24 cellular contexts compared by ENCODE assay signal in the genomic region with DNA sequence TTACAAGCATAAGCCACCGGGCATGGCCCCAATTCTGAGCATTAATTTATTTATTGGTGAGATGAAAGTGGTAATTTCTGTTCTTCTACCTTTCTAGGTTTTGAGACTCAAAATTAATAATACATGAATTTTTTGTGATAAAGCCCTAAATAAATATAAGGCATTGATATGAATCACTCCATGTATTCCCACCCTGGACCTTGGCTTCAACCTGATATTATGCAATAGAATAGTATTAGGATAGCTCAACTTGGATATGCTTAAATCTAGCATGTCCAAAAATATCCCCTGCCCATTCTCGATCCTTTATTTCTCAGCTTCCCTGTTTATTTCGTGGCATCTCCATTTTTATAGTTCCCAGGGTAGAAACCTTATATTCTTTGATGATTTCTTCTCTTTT. TPM values are rescaled to one million over a fixed set of nuclear protein-coding genes. Genes with fewer than 3 reads are reported as not detected.
DNase-seq lines count a peak whose midpoint lies in the region; ATAC-seq, FAIRE-seq and TF ChIP-seq lines count a peak whose summit lies in the region.
"Had no signal": no experiment of that assay in that cellular context is flagged by ENCODE, and none has a peak within 500 bp of the region (broad histone marks: within the 10 kb centered on the region; RNA-seq: fewer than 3 reads in every experiment).

No MANE protein-coding gene starts in this region.

- TF ChIP-seq POLR2A in HepG2 (IDR thresholded peaks at IDR 0.05; ENCODE audit: insufficient read depth in 1 of 2, low read depth in 2 of 2, low read length in 2 of 2) (no peak), prostate gland (IDR thresholded peaks at IDR 0.05) (no peak)

- in situ Hi-C loops in HepG2 (cut with HindIII; ENCODE audit: extremely low pct_ligation_motif_present, low pct_unique_long_range_greater_than_20kb), result no loop called here

- H3K4me3 Mint-ChIP-seq in activated naive CD4-positive, alpha-beta T cell treated with anti-CD3 and anti-CD28 coated beads, Interleukin-2, amount 50 U/mL, for 24 hours, result no peak overlapping the region
- no peak overlapping the region for H3K4me3 Mint-ChIP-seq in activated naive CD4-positive, alpha-beta T cell treated with anti-CD3 and anti-CD28 coated beads for 36 hours
- H3K4me3 Mint-ChIP-seq in central memory CD8-positive, alpha-beta T cell, result no peak overlapping the region
- H3K4me3 Mint-ChIP-seq: activated B cell treated with CpG ODN at 0.5 μM for 24 hours, B cell had no signal

- no peak overlapping the region for H3K4me2 ChIP-seq in HepG2 (ENCODE audit: low read depth, low read length)

- WGBS in HepG2 (ENCODE audit: low lambda C conversion rate), result 93% methylated on average over 3 of the region's 3 CpGs
- WGBS in prostate gland, result 53% methylated on average over 3 of the region's 3 CpGs

- H3K27me3 ChIP-seq in HepG2 (ENCODE audit: control insufficient read depth in 1 of 2, insufficient read depth in 2 of 2, low read length in 2 of 2), result no peaks in the 10 kb centered on the region; a peak in 1 of 5 replicates
- H3K27me3 ChIP-seq in prostate gland (replicated peaks; ENCODE audit: insufficient read depth), result no peaks in the 10 kb centered on the region
- H3K27me3 ChIP-seq: upper lobe of left lung had no signal

- TF ChIP-seq RAD21 in HepG2 (CRISPR knock-in tag; IDR thresholded peaks at IDR 0.05), result no peak

- H3K36me3 ChIP-seq in HepG2 (replicated peaks in 1 of 2; ENCODE audit: control insufficient read depth in 1 of 2, insufficient read depth in 2 of 2, low read length in 2 of 2), result peaks cover 2 to 10% of the 10 kb centered on the region in 2 experiments; a peak in 3 of 5 replicates
- no peaks in the 10 kb centered on the region for H3K36me3 ChIP-seq in prostate gland
- H3K36me3 ChIP-seq: upper lobe of left lung had no signal

- no peaks in the 10 kb centered on the region for H3K27me3 Mint-ChIP-seq in activated naive CD4-positive, alpha-beta T cell treated with anti-CD3 and anti-CD28 coated beads, Interleukin-2, amount 50 U/mL, for 24 hours
- H3K27me3 Mint-ChIP-seq in activated naive CD4-positive, alpha-beta T cell treated with anti-CD3 and anti-CD28 coated beads for 36 hours (ENCODE audit: low read depth), result no peaks in the 10 kb centered on the region
- no peaks in the 10 kb centered on the region for H3K27me3 Mint-ChIP-seq in central memory CD8-positive, alpha-beta T cell
- H3K27me3 Mint-ChIP-seq: activated B cell treated with CpG ODN at 0.5 μM for 24 hours; activated CD8-positive, alpha-beta T cell treated with anti-CD3 and anti-CD28 coated beads for 36 hours; B cell; effector memory CD8-positive, alpha-beta T cell; stimulated activated naive CD8-positive, alpha-beta T cell treated with anti-CD3 and anti-CD28 coated beads, Interleukin-15, amount 100 ng/mL, for 72 hours had no signal

- DNase-seq in activated naive CD4-positive, alpha-beta T cell treated with anti-CD3 and anti-CD28 coated beads for 36 hours, result no peak
- DNase-seq in central memory CD8-positive, alpha-beta T cell (ENCODE audit: low spot score in 2 of 2), result no peak
- DNase-seq in HepG2 (ENCODE audit: low spot score), result no peak
- DNase-seq in stromal cell of bone marrow (ENCODE audit: low read depth), result peak; percentile 27
- DNase-seq in prostate gland (ENCODE audit: low spot score), result no peak
- no peak for DNase-seq in activated effector memory CD4-positive, alpha-beta T cell treated with anti-CD3 and anti-CD28 coated beads, Interleukin-2, amount 50 U/mL, for 16 hours
- DNase-seq: 8988T; activated B cell treated with CpG ODN at 0.5 μM for 24 hours; activated CD8-positive, alpha-beta T cell treated with anti-CD3 and anti-CD28 coated beads for 36 hours; activated T-cell treated with anti-CD3 and anti-CD28 coated beads, Interleukin-2, amount 50 U/mL, for 4 hours; COR-L47; effector memory CD8-positive, alpha-beta T cell; NCI-H1105 treated with DMSO at 0.1 percent for 48 hours; NCI-H510A; stimulated activated CD4-positive, alpha-beta T cell treated with anti-CD3 and anti-CD28 coated beads, Interleukin-4, amount 100 ng/mL, for 1 hour; stimulated activated naive CD8-positive, alpha-beta T cell treated with anti-CD3 and anti-CD28 coated beads, Interleukin-15, amount 100 ng/mL, for 72 hours; T-helper 9 cell; upper lobe of left lung had no signal

- no peak for FAIRE-seq in HepG2 (lab: Jason Lieb, UNC)
- FAIRE-seq: colon, islet of Langerhans had no signal

- H3K9ac ChIP-seq in HepG2 (ENCODE audit: insufficient read depth, low read depth, low read length), result no peak overlapping the region

- TF ChIP-seq CTCF in HepG2 (CRISPR knock-in tag; IDR thresholded peaks at IDR 0.05), result no peak
- no peak for TF ChIP-seq CTCF in prostate gland (IDR thresholded peaks at IDR 0.05)

- H3K9me3 Mint-ChIP-seq in activated naive CD4-positive, alpha-beta T cell treated with anti-CD3 and anti-CD28 coated beads, Interleukin-2, amount 50 U/mL, for 24 hours, result no peaks in the 10 kb centered on the region
- H3K9me3 Mint-ChIP-seq in activated naive CD4-positive, alpha-beta T cell treated with anti-CD3 and anti-CD28 coated beads for 36 hours, result peaks cover 3% of the 10 kb centered on the region
- H3K9me3 Mint-ChIP-seq in central memory CD8-positive, alpha-beta T cell, result no peaks in the 10 kb centered on the region
- H3K9me3 Mint-ChIP-seq: activated B cell treated with CpG ODN at 0.5 μM for 24 hours; activated CD8-positive, alpha-beta T cell treated with anti-CD3 and anti-CD28 coated beads for 36 hours; activated naive CD4-positive, alpha-beta T cell treated with anti-CD3 and anti-CD28 coated beads, Interleukin-2, amount 50 U/mL, for 72 hours; activated T-cell treated with anti-CD3 and anti-CD28 coated beads, Interleukin-2, amount 50 U/mL, for 4 hours; effector memory CD8-positive, alpha-beta T cell; stimulated activated naive CD8-positive, alpha-beta T cell treated with anti-CD3 and anti-CD28 coated beads, Interleukin-15, amount 100 ng/mL, for 72 hours had no signal

- H3K4me1 Mint-ChIP-seq in activated naive CD4-positive, alpha-beta T cell treated with anti-CD3 and anti-CD28 coated beads, Interleukin-2, amount 50 U/mL, for 24 hours, result peaks cover 39% of the 10 kb centered on the region
- H3K4me1 Mint-ChIP-seq in activated naive CD4-positive, alpha-beta T cell treated with anti-CD3 and anti-CD28 coated beads for 36 hours (ENCODE audit: low read depth), result peaks cover 16% of the 10 kb centered on the region
- H3K4me1 Mint-ChIP-seq in central memory CD8-positive, alpha-beta T cell, result peaks cover 30% of the 10 kb centered on the region

- H3K4me3 ChIP-seq in HepG2 (replicated peaks in 1 of 3; ENCODE audit: insufficient read depth in 1 of 3, low read depth in 2 of 3, low read length in 3 of 3), result no peak overlapping the region
- H3K4me3 ChIP-seq in prostate gland, result no peak overlapping the region
- H3K4me3 ChIP-seq: upper lobe of left lung had no signal

- CTCF ChIA-PET in activated naive CD4-positive, alpha-beta T cell treated with anti-CD3 and anti-CD28 coated beads for 36 hours (lab: Charles Lee), result interaction anchor here (1.1 kb wide), 1 partner anchor 43 kb away, joined by 3 read pairs; no protein-coding TSS in a partner anchor
- CTCF ChIA-PET in HepG2 (lab: Yijun Ruan, JAX; ENCODE audit: low intra/inter-chr PET ratio, low total read pairs), result no interaction called here

- TF ChIP-seq EP300 in HepG2 (IDR thresholded peaks at IDR 0.05; ENCODE audit: low read depth in 2 of 2, low read length in 2 of 2) (no peak), HepG2 (CRISPR knock-in tag; IDR thresholded peaks at IDR 0.05; ENCODE audit: borderline replicate concordance) (no peak)

- H3K27ac Mint-ChIP-seq in activated naive CD4-positive, alpha-beta T cell treated with anti-CD3 and anti-CD28 coated beads, Interleukin-2, amount 50 U/mL, for 24 hours, result peak overlapping the region; percentile 10
- H3K27ac Mint-ChIP-seq in activated naive CD4-positive, alpha-beta T cell treated with anti-CD3 and anti-CD28 coated beads for 36 hours, result no peak overlapping the region
- H3K27ac Mint-ChIP-seq in central memory CD8-positive, alpha-beta T cell (ENCODE audit: low read depth), result peak overlapping the region; percentile 21
- H3K27ac Mint-ChIP-seq: activated B cell treated with CpG ODN at 0.5 μM for 24 hours; activated CD8-positive, alpha-beta T cell treated with anti-CD3 and anti-CD28 coated beads for 36 hours; B cell had no signal

- ATAC-seq in central memory CD8-positive, alpha-beta T cell (replicated peaks; ENCODE audit: extremely low read depth, poor library complexity, severe bottlenecking), result no peak
- ATAC-seq in HepG2, result no peak
- no peak for ATAC-seq in HG02642 (IDR thresholded peaks at IDR 0.05; ENCODE audit: poor library complexity, unreplicated experiment)
- ATAC-seq: activated CD8-positive, alpha-beta T cell treated with anti-CD3 and anti-CD28 coated beads for 36 hours; activated naive CD4-positive, alpha-beta T cell treated with anti-CD3 and anti-CD28 coated beads, Interleukin-2, amount 50 U/mL, for 72 hours; activated T-cell treated with anti-CD3 and anti-CD28 coated beads, Interleukin-2, amount 50 U/mL, for 4 hours; effector memory CD8-positive, alpha-beta T cell; stimulated activated naive CD8-positive, alpha-beta T cell treated with anti-CD3 and anti-CD28 coated beads, Interleukin-15, amount 100 ng/mL, for 72 hours had no signal

- peaks cover 3% of the 10 kb centered on the region for H3K79me2 ChIP-seq in HepG2 (ENCODE audit: insufficient read depth, low read length)

- BruUV-seq in HepG2 (replicated peaks; lab: Mats Ljungman, UMichigan), result no TSS peak

- intact Hi-C loops in activated naive CD4-positive, alpha-beta T cell treated with anti-CD3 and anti-CD28 coated beads for 36 hours (cut with micrococcal nuclease), result loop anchor here (5.0 kb wide), 2 partner anchors 500 to 690 kb away; a partner anchor contains a TSS
- intact Hi-C loops in HepG2 (cut with micrococcal nuclease; ENCODE audit: unreplicated experiment), result no loop called here
- intact Hi-C loops in prostate gland (cut with DNase I), result no loop called here

- H3K4me1 ChIP-seq in HepG2 (ENCODE audit: insufficient read depth, low read length) (peaks cover 24% of the 10 kb centered on the region), prostate gland (replicated peaks) (peaks cover 5% of the 10 kb centered on the region)

- no peak overlapping the region for H3K27ac ChIP-seq in HepG2 (ENCODE audit: extremely low read length, insufficient read depth, low read length)
- no peak overlapping the region for H3K27ac ChIP-seq in prostate gland
- H3K27ac ChIP-seq: upper lobe of left lung had no signal

- no peak overlapping the region for H2AFZ ChIP-seq in HepG2 (ENCODE audit: low read length)

- peaks cover 15% of the 10 kb centered on the region for H3K36me3 Mint-ChIP-seq in activated naive CD4-positive, alpha-beta T cell treated with anti-CD3 and anti-CD28 coated beads, Interleukin-2, amount 50 U/mL, for 24 hours
- H3K36me3 Mint-ChIP-seq in activated naive CD4-positive, alpha-beta T cell treated with anti-CD3 and anti-CD28 coated beads for 36 hours (ENCODE audit: low read depth), result peaks cover 22% of the 10 kb centered on the region
- peaks cover 20% of the 10 kb centered on the region for H3K36me3 Mint-ChIP-seq in central memory CD8-positive, alpha-beta T cell (ENCODE audit: insufficient read depth)

- H4K20me1 ChIP-seq in HepG2 (ENCODE audit: insufficient read depth, low read length), result no peaks in the 10 kb centered on the region

- H3K9me3 ChIP-seq in HepG2 (ENCODE audit: low read length) (no peaks in the 10 kb centered on the region), prostate gland (no peaks in the 10 kb centered on the region)
- H3K9me3 ChIP-seq: upper lobe of left lung had no signal

- POLR2A ChIA-PET in HepG2 (lab: Yijun Ruan, JAX), result no interaction called here

RNA-seq across cellular contexts. Expression of a gene that starts 2.5 kb away (rescaled TPM):
- total RNA-seq in activated naive CD4-positive, alpha-beta T cell treated with anti-CD3 and anti-CD28 coated beads for 36 hours, result 10 to 100 TPM; 15.6 to 16.8 TPM
- total RNA-seq in HepG2 (2016; rRNA removed; fragmentation: Illumina TruSeq; extraction: Trizol), result 13.1 and 28.0 TPM in 2 replicates
- 1.1 and 1.9 TPM in 2 replicates for total RNA-seq in HepG2 (2016; cell fraction: cytosol; rRNA removed; fragmentation: Illumina TruSeq; extraction: Trizol; ENCODE audit: low read depth)
- 12.5 and 27.4 TPM in 2 replicates for total RNA-seq in HepG2 (2016; cell fraction: insoluble cytoplasmic fraction; rRNA removed; fragmentation: Illumina TruSeq; extraction: Trizol)
- 4.2 and 4.7 TPM in 2 replicates for total RNA-seq in HepG2 (2016; cell fraction: membrane; rRNA removed; fragmentation: Illumina TruSeq; extraction: Trizol)
- total RNA-seq in HepG2 (2016; cell fraction: nucleus; rRNA removed; fragmentation: Illumina TruSeq; extraction: Trizol), result 15.4 and 17.3 TPM in 2 replicates
- polyA plus RNA-seq in HepG2 (2011; rRNA removed), result 3.9 and 4.3 TPM in 2 replicates
- polyA plus RNA-seq in HepG2 (2011; cell fraction: cytosol; rRNA removed), result 1.2 and 2.1 TPM in 2 replicates
- 6.2 and 7.1 TPM in 2 replicates for polyA plus RNA-seq in HepG2 (2011; cell fraction: nucleus; rRNA removed)
- 7.7 and 9.8 TPM in 2 replicates for polyA plus RNA-seq in HepG2 (2012)
- polyA plus RNA-seq in HepG2 (2016; cell fraction: cytosol; fragmentation: Illumina TruSeq; extraction: Trizol; ENCODE audit: low read depth), result 0.58 and 0.61 TPM in 2 replicates
- polyA plus RNA-seq in HepG2 (2016; cell fraction: insoluble cytoplasmic fraction; fragmentation: Illumina TruSeq; extraction: Trizol; ENCODE audit: low read depth), result 13.4 and 15.7 TPM in 2 replicates
- 1.3 and 1.5 TPM in 2 replicates for polyA plus RNA-seq in HepG2 (2016; cell fraction: membrane; fragmentation: Illumina TruSeq; extraction: Trizol; ENCODE audit: low read depth)
- polyA plus RNA-seq in HepG2 (2016; cell fraction: nucleus; fragmentation: Illumina TruSeq; extraction: Trizol; ENCODE audit: insufficient read depth, low read depth), result 17.2 and 17.6 TPM in 2 replicates
- 5.1 and 7.4 TPM in 2 replicates for polyA minus RNA-seq in HepG2 (2011; rRNA and poly(A)+ RNA removed; ENCODE audit: low replicate concordance)
- 8.9 TPM in 2 replicates for polyA minus RNA-seq in HepG2 (2011; cell fraction: cytosol; rRNA and poly(A)+ RNA removed)
- polyA minus RNA-seq in HepG2 (2011; cell fraction: nucleus; rRNA and poly(A)+ RNA removed), result 19.3 and 22.3 TPM in 2 replicates
- total RNA-seq in prostate gland, result 10 to 100 TPM; 17.6 to 28.6 TPM
